In genomic region chr1:112714313-112715263, GRCh38 we compare ENCODE assay signal across 8 cellular contexts. TPM values are rescaled to one million over a fixed set of nuclear protein-coding genes. Genes with fewer than 3 reads are reported as not detected.
DNase-seq lines count a peak whose midpoint lies in the region; ATAC-seq and TF ChIP-seq lines count a peak whose summit lies in the region.

No MANE protein-coding gene starts in this region.

- no peak for ATAC-seq in activated CD4-positive, alpha-beta T cell treated with anti-CD3 and anti-CD28 coated beads for 36 hours
- no peak for ATAC-seq in activated naive CD8-positive, alpha-beta T cell treated with anti-CD3 and anti-CD28 coated beads, Interleukin-2, amount 10 ng/mL, durations not matched to agents 7 days and 5 days (ENCODE audit: low read depth)

- peaks cover 17% of the 10 kb centered on the region for H3K4me1 Mint-ChIP-seq in activated CD4-positive, alpha-beta T cell treated with anti-CD3 and anti-CD28 coated beads for 36 hours
- peaks cover 20% of the 10 kb centered on the region for H3K4me1 Mint-ChIP-seq in activated naive CD8-positive, alpha-beta T cell treated with anti-CD3 and anti-CD28 coated beads, Interleukin-2, amount 10 ng/mL, durations not matched to agents 7 days and 5 days

- peaks cover 35% of the 10 kb centered on the region for H3K27me3 ChIP-seq in HUES6 (ENCODE audit: control insufficient read depth, insufficient read depth, low read length)
- H3K27me3 ChIP-seq in spleen (replicated peaks in 1 of 7), result peaks cover 0 to 22% (median 0%) of the 10 kb centered on the region in 7 donors

- peak in 1 of 11 experiments; percentile 6 for TF ChIP-seq CTCF in spleen (IDR thresholded peaks at IDR 0.05 in 8 of 11, conservative IDR thresholded peaks at IDR 0.05 in 3 of 11)

- peak overlapping the region; percentile 39 for H3K9ac ChIP-seq in HUES6 (ENCODE audit: low read length)

- 1 to 4% (median 1%) methylated on average over 38 to 86 of the region's 86 CpGs for WGBS in spleen, 5 donors

- no peak overlapping the region for H3K27ac Mint-ChIP-seq in activated CD4-positive, alpha-beta T cell treated with anti-CD3 and anti-CD28 coated beads for 36 hours
- H3K27ac Mint-ChIP-seq in activated naive CD8-positive, alpha-beta T cell treated with anti-CD3 and anti-CD28 coated beads, Interleukin-2, amount 10 ng/mL, durations not matched to agents 7 days and 5 days, result no peak overlapping the region

- H3K9me3 ChIP-seq in HUES6 (ENCODE audit: control insufficient read depth, insufficient read depth, low read depth, low read length), result no peaks in the 10 kb centered on the region
- no peaks in the 10 kb centered on the region for H3K9me3 ChIP-seq in spleen

- H3K27ac ChIP-seq in HUES6 (ENCODE audit: low read depth, low read length) (no peak overlapping the region), spleen (peak overlapping the region in 5 of 8 donors; percentile 48 to 78 (median 73))

- peak; percentile 36 for DNase-seq in activated CD4-positive, alpha-beta T cell treated with anti-CD3 and anti-CD28 coated beads for 36 hours
- no peak for DNase-seq in activated CD4-positive, alpha-beta T cell treated with anti-CD3 and anti-CD28 coated beads, Interleukin-2, amount 50 U/mL, for 4 hours
- no peak for DNase-seq in activated naive CD8-positive, alpha-beta T cell treated with anti-CD3 and anti-CD28 coated beads, Interleukin-2, amount 10 ng/mL, durations not matched to agents 7 days and 5 days
- DNase-seq in spleen (peak; percentile 94), NCI-H1105 treated with DMSO at 0.1 percent for 48 hours (lab: John Stamatoyannopoulos, UW) (no peak), NCI-H1092 (lab: John Stamatoyannopoulos, UW) (no peak)

- POLR2A ChIA-PET in activated CD4-positive, alpha-beta T cell treated with anti-CD3 and anti-CD28 coated beads for 36 hours (lab: Charles Lee), result interaction anchor here (1.0 kb wide), 1 partner anchor 10 kb away, joined by 4 read pairs; no protein-coding TSS in a partner anchor
- POLR2A ChIA-PET in activated naive CD8-positive, alpha-beta T cell treated with anti-CD3 and anti-CD28 coated beads, Interleukin-2, amount 10 ng/mL, durations not matched to agents 7 days and 5 days (lab: Charles Lee), result interaction anchor here (0.8 to 2.3 kb wide), 11 partner anchors 10 to 358 kb away, joined by 3 to 9 read pairs (median 4); partner anchors contain the start of genes CAPZA1, LRIG2, MOV10 and SLC16A1

- H3K36me3 ChIP-seq in HUES6 (ENCODE audit: control insufficient read depth, insufficient read depth, low read length) (peaks cover 5% of the 10 kb centered on the region), spleen (no peaks in the 10 kb centered on the region)

- H3K36me3 Mint-ChIP-seq in activated CD4-positive, alpha-beta T cell treated with anti-CD3 and anti-CD28 coated beads for 36 hours (ENCODE audit: low read depth), result no peaks in the 10 kb centered on the region
- H3K36me3 Mint-ChIP-seq in activated naive CD8-positive, alpha-beta T cell treated with anti-CD3 and anti-CD28 coated beads, Interleukin-2, amount 10 ng/mL, durations not matched to agents 7 days and 5 days, result no peaks in the 10 kb centered on the region

- H3K4me1 ChIP-seq in HUES6 (ENCODE audit: control insufficient read depth, insufficient read depth, low read length) (peaks cover 37% of the 10 kb centered on the region), spleen (peaks cover 13 to 54% (median 37%) of the 10 kb centered on the region in 6 donors)

- CTCF ChIA-PET in activated CD4-positive, alpha-beta T cell treated with anti-CD3 and anti-CD28 coated beads for 36 hours (lab: Charles Lee), result interaction anchor here (0.6 to 9.6 kb wide), 25 partner anchors 11 to 1071 kb away, joined by 3 to 157 read pairs (median 4); partner anchors contain the start of genes CTTNBP2NL, LRIG2 and WNT2B

- H3K4me3 ChIP-seq in HUES6 (ENCODE audit: low read depth, low read length), result peak overlapping the region; percentile 78
- H3K4me3 ChIP-seq in iPS-11a (ENCODE audit: low read depth, low read length), result peak overlapping the region; percentile 65
- peak overlapping the region; percentile 42 to 76 (median 61) for H3K4me3 ChIP-seq in spleen

- H3K9me3 Mint-ChIP-seq in activated CD4-positive, alpha-beta T cell treated with anti-CD3 and anti-CD28 coated beads for 36 hours (ENCODE audit: low read depth), result no peaks in the 10 kb centered on the region
- no peaks in the 10 kb centered on the region for H3K9me3 Mint-ChIP-seq in activated naive CD8-positive, alpha-beta T cell treated with anti-CD3 and anti-CD28 coated beads, Interleukin-2, amount 10 ng/mL, durations not matched to agents 7 days and 5 days

- intact Hi-C loops in activated CD4-positive, alpha-beta T cell treated with anti-CD3 and anti-CD28 coated beads for 36 hours (cut with DNase I, micrococcal nuclease), result loop anchor here (1.0 to 10.0 kb wide), 13 partner anchors 40 to 1191 kb away; partner anchors contain the start of genes LRIG2 (in 2 of the 2), SLC16A1 (in 2 of the 2), CAPZA1 (in 1 of the 2) and DCLRE1B (in 1 of the 2)
- intact Hi-C loops in spleen (cut with DNase I; ENCODE audit: low total_unique reads), result loop anchor here (5.0 kb wide), 1 partner anchor 88 kb away; no protein-coding TSS in a partner anchor

- H3K4me3 Mint-ChIP-seq in activated CD4-positive, alpha-beta T cell treated with anti-CD3 and anti-CD28 coated beads for 36 hours, result peak overlapping the region; percentile 69
- H3K4me3 Mint-ChIP-seq in activated naive CD8-positive, alpha-beta T cell treated with anti-CD3 and anti-CD28 coated beads, Interleukin-2, amount 10 ng/mL, durations not matched to agents 7 days and 5 days, result peak overlapping the region; percentile 81

- TF ChIP-seq POLR2A in spleen (IDR thresholded peaks at IDR 0.05), result no peak

- H3K27me3 Mint-ChIP-seq in activated CD4-positive, alpha-beta T cell treated with anti-CD3 and anti-CD28 coated beads for 36 hours, result peaks cover 18% of the 10 kb centered on the region
- peaks cover 44% of the 10 kb centered on the region for H3K27me3 Mint-ChIP-seq in activated naive CD8-positive, alpha-beta T cell treated with anti-CD3 and anti-CD28 coated beads, Interleukin-2, amount 10 ng/mL, durations not matched to agents 7 days and 5 days

RNA-seq across cellular contexts. Expression of gene PPM1J, which starts 0.5 kb away (rescaled TPM):
- total RNA-seq in activated CD4-positive, alpha-beta T cell treated with anti-CD3 and anti-CD28 coated beads for 36 hours, result under 1 TPM; 0.75 to 0.88 TPM
- total RNA-seq in activated naive CD8-positive, alpha-beta T cell treated with anti-CD3 and anti-CD28 coated beads, Interleukin-2, amount 10 ng/mL, durations not matched to agents 7 days and 5 days, result under 1 TPM in 1 of 2 experiments, not detected in 1; 0.25 TPM
- total RNA-seq in spleen, result 1 to 10 TPM in 5 of 7 donors, under 1 TPM in 2; 0.51 to 1.8 (median 1.3) TPM
- polyA plus RNA-seq in spleen, result 1 to 10 TPM; 1.3 to 1.9 (median 1.5) TPM

RNA-seq across cellular contexts. Expression of gene RHOC, which starts 7.7 kb away (rescaled TPM):
- 10 to 100 TPM; 32.8 to 45.7 TPM for total RNA-seq in activated CD4-positive, alpha-beta T cell treated with anti-CD3 and anti-CD28 coated beads for 36 hours
- 10 to 100 TPM; 81.2 to 85.5 TPM for total RNA-seq in activated naive CD8-positive, alpha-beta T cell treated with anti-CD3 and anti-CD28 coated beads, Interleukin-2, amount 10 ng/mL, durations not matched to agents 7 days and 5 days
- 100 to 1,000 TPM; 125 to 292 (median 210) TPM for total RNA-seq in spleen
- polyA plus RNA-seq in spleen, result 100 to 1,000 TPM; 120 to 323 (median 153) TPM

RNA-seq across cellular contexts. Expression of gene MOV10, which starts 40.1 kb away (rescaled TPM):
- total RNA-seq in activated CD4-positive, alpha-beta T cell treated with anti-CD3 and anti-CD28 coated beads for 36 hours, result 10 to 100 TPM; 80.3 to 87.5 TPM
- 100 to 1,000 TPM; 124 to 130 TPM for total RNA-seq in activated naive CD8-positive, alpha-beta T cell treated with anti-CD3 and anti-CD28 coated beads, Interleukin-2, amount 10 ng/mL, durations not matched to agents 7 days and 5 days
- 10 to 100 TPM; 45.5 to 92.3 (median 60.2) TPM for total RNA-seq in spleen
- polyA plus RNA-seq in spleen, result 10 to 100 TPM; 23.5 to 62.5 (median 50.8) TPM

Comparison
In these comparisons a context has a peak if more than half of its experiments do, and no peak if none do; other contexts are left out.
1. DNase-seq: peak in activated CD4-positive, alpha-beta T cell treated with anti-CD3 and anti-CD28 coated beads for 36 hours (single experiment) and spleen (single experiment); none in activated CD4-positive, alpha-beta T cell treated with anti-CD3 and anti-CD28 coated beads, Interleukin-2, amount 50 U/mL, for 4 hours (0 of 2), activated naive CD8-positive, alpha-beta T cell treated with anti-CD3 and anti-CD28 coated beads, Interleukin-2, amount 10 ng/mL, durations not matched to agents 7 days and 5 days (single experiment), NCI-H1105 treated with DMSO at 0.1 percent for 48 hours (single experiment) and NCI-H1092 (single experiment).
2. Peak in every context shown above with its lines, with median percentiles within 50 percentile points of each other: H3K4me3 ChIP-seq.